22 cellular contexts compared by ENCODE assay signal in genomic region chr3:53646723-53647122, GRCh38.
DNase-seq lines count a peak whose midpoint lies in the region; ATAC-seq, FAIRE-seq and TF ChIP-seq lines count a peak whose summit lies in the region.
"Had no signal": no experiment of that assay in that cellular context is flagged by ENCODE, and none has a peak within 500 bp of the region (broad histone marks: within the 10 kb centered on the region; RNA-seq: fewer than 3 reads in every experiment).

No MANE protein-coding gene starts in this region.

- ATAC-seq in GM19025 (IDR thresholded peaks at IDR 0.05; ENCODE audit: low read depth, unreplicated experiment) (peak; percentile 54), GM21528 (IDR thresholded peaks at IDR 0.05; ENCODE audit: low FRiP score, unreplicated experiment) (peak; percentile 66), HG03175 (IDR thresholded peaks at IDR 0.05; ENCODE audit: unreplicated experiment) (peak; percentile 76), pancreas (peak in 3 of 4 donors; percentile 8 to 28 (median 25)), HG02588 (IDR thresholded peaks at IDR 0.05; ENCODE audit: unreplicated experiment) (no peak)

- no peaks in the 10 kb centered on the region for H3K36me3 ChIP-seq in pancreas
- H3K36me3 ChIP-seq: SJCRH30, stomach, upper lobe of left lung had no signal

- WGBS in pancreas, 2 donors: 60 to 67% methylated on average over 3 of the region's 3 CpGs

- H3K27me3 ChIP-seq in pancreas: no peaks in the 10 kb centered on the region
- H3K27me3 ChIP-seq: SJCRH30, stomach, upper lobe of left lung had no signal

- TF ChIP-seq CTCF in pancreas (IDR thresholded peaks at IDR 0.05): no peak

- H3K4me3 ChIP-seq in pancreas: no peak overlapping the region
- H3K4me3 ChIP-seq: PC-9, SJCRH30, stomach, upper lobe of left lung had no signal

- DNase-seq in pancreas (no peak), NCI-H2029 (lab: John Stamatoyannopoulos, UW) (no peak)
- no peak for DNase-seq in activated naive CD4-positive, alpha-beta T cell treated with anti-CD3 and anti-CD28 coated beads, Interleukin-2, amount 50 U/mL, for 16 hours
- DNase-seq: amygdala; central memory CD4-positive, alpha-beta T cell; DMS79; erythroblast; foreskin melanocyte; naive B cell; NCI-H1417; NCI-H82; PC-9; stimulated activated CD4-positive, alpha-beta T cell treated with anti-CD3 and anti-CD28 coated beads, Interleukin-2, amount 100 ng/mL, for 48 hours; stomach; upper lobe of left lung had no signal

- H3K9me3 ChIP-seq in pancreas: no peaks in the 10 kb centered on the region
- H3K9me3 ChIP-seq: SJCRH30, stomach, upper lobe of left lung had no signal

- H3K27ac ChIP-seq in pancreas: peak overlapping the region in 2 of 4 donors; percentile 13 to 14
- H3K27ac ChIP-seq: parathyroid adenoma, PC-9, SJCRH30 had no signal

- intact Hi-C loops in pancreas (cut with DNase I): no loop called here

- no peak for FAIRE-seq in pancreas (lab: Jason Lieb, UNC)
- FAIRE-seq: keratinocyte had no signal

- no peaks in the 10 kb centered on the region for H3K4me1 ChIP-seq in pancreas
- H3K4me1 ChIP-seq: parathyroid adenoma, SJCRH30, stomach, upper lobe of left lung had no signal
